ENCODE assay signal across 12 cellular contexts in the genomic region with DNA sequence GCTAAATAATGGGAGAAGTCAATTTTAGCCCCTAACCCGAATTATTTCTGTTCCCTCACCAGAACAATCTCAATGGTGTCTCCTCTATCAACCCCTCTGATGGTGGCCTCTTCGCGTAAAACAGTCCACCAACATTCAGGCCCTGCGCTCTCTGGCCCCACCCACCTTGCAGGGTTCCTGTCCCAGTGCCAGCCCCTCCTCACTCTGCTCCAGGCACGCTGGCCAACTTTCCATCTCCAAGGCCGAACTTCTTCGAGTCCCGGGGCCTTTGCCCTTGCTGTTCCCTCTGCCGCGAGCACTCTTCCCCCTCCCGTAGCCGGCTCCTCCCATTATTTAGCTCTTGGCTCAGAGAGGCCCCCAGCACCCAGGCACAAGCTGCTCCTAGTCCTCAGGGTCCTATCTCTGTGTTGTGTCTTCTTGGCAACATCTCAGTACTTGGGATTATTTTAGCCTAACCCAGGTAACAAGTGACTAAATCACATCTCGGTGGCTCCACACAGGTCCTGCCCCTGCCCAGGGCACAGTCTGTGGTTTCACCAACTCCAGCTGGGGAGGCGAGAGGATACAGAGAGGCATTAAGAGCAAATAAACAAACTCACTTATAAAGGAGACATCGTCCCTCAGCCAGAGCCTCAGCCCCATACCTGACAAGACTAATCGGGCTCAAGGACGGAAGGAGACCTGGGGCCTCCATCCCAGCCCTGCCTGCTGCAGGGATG. TPM values are rescaled to one million over a fixed set of nuclear protein-coding genes. Genes with fewer than 3 reads are reported as not detected.
DNase-seq lines count a peak whose midpoint lies in the region; ATAC-seq and TF ChIP-seq lines count a peak whose summit lies in the region.
"Had no signal": no experiment of that assay in that cellular context is flagged by ENCODE, and none has a peak within 500 bp of the region (broad histone marks: within the 10 kb centered on the region; RNA-seq: fewer than 3 reads in every experiment).

No MANE protein-coding gene starts in this region.

- no peak for TF ChIP-seq EP300 in gastroesophageal sphincter (IDR thresholded peaks at IDR 0.05)
- TF ChIP-seq EP300 in transverse colon (IDR thresholded peaks at IDR 0.05; ENCODE audit: low read depth), result no peak

- no peaks in the 10 kb centered on the region for H3K9me3 Mint-ChIP-seq in activated CD4-positive, alpha-beta memory T cell treated with anti-CD3 and anti-CD28 coated beads, Interleukin-2, amount 10 ng/mL, durations not matched to agents 7 days and 5 days
- H3K9me3 Mint-ChIP-seq: activated CD8-positive, alpha-beta T cell treated with anti-CD3 and anti-CD28 coated beads for 36 hours; activated T-cell treated with anti-CD3 and anti-CD28 coated beads, Interleukin-2, amount 50 U/mL, for 72 hours; endodermal cell; naive B cell had no signal

- H3K4me3 ChIP-seq in ACC112 (ENCODE audit: low read depth, low read length) (peak overlapping the region; percentile 49; the same call in 1 of the 2 replicates), NT2/D1 (ENCODE audit: insufficient read length, low read depth) (no peak overlapping the region), gastroesophageal sphincter (no peak overlapping the region), transverse colon (no peak overlapping the region)

- H3K27me3 ChIP-seq in ACC112 (ENCODE audit: insufficient read depth, low read length), result peaks cover 14% of the 10 kb centered on the region; the same call in 1 of the 2 replicates
- H3K27me3 ChIP-seq in NT2/D1 (ENCODE audit: insufficient read depth, insufficient read length), result no peaks in the 10 kb centered on the region
- H3K27me3 ChIP-seq in gastroesophageal sphincter, result peaks cover 6% of the 10 kb centered on the region
- no peaks in the 10 kb centered on the region for H3K27me3 ChIP-seq in transverse colon

- ATAC-seq in gastroesophageal sphincter, result peak; percentile 31

- POLR2A ChIA-PET in activated CD4-positive, alpha-beta memory T cell treated with anti-CD3 and anti-CD28 coated beads, Interleukin-2, amount 10 ng/mL, durations not matched to agents 7 days and 5 days (lab: Charles Lee), result interaction anchor here (0.8 kb wide), 1 partner anchor 328 kb away, joined by 3 read pairs; a partner anchor contains a TSS

- H3K9me3 ChIP-seq in NT2/D1 (ENCODE audit: insufficient read depth, low read length), result no peaks in the 10 kb centered on the region
- H3K9me3 ChIP-seq in gastroesophageal sphincter, result no peaks in the 10 kb centered on the region
- H3K9me3 ChIP-seq in transverse colon, result no peaks in the 10 kb centered on the region

- H3K9ac ChIP-seq in NT2/D1 (ENCODE audit: insufficient read length, low read depth), result peak overlapping the region; percentile 57

- in situ Hi-C loops in transverse colon (cut with MboI; ENCODE audit: low pct_ligation_motif_present in 1 of 4, low pct_unique_long_range_greater_than_20kb in 1 of 4, low sequenced_read_pairs in 3 of 4), result loop anchor here in 3 of 4 donors (25.0 kb wide), 2 partner anchors 370 to 545 kb away; no protein-coding TSS in a partner anchor

- H3K27ac ChIP-seq in ACC112 (ENCODE audit: low read depth, low read length) (no peak overlapping the region), gastroesophageal sphincter (no peak overlapping the region), transverse colon (no peak overlapping the region)

- no peak for TF ChIP-seq POLR2A in gastroesophageal sphincter (IDR thresholded peaks at IDR 0.05)
- no peak for TF ChIP-seq POLR2A in transverse colon (IDR thresholded peaks at IDR 0.05)

- no peak for DNase-seq in NT2/D1 (ENCODE audit: low read depth, low spot score)
- peak; percentile 36 for DNase-seq in mucosa of gallbladder (ENCODE audit: low spot score)
- no peak for DNase-seq in transverse colon
- no peak for DNase-seq in activated effector memory CD4-positive, alpha-beta T cell treated with anti-CD3 and anti-CD28 coated beads, Interleukin-2, amount 50 U/mL, for 16 hours
- DNase-seq in NCI-H446 (lab: John Stamatoyannopoulos, UW), result no peak
- DNase-seq in activated CD4-positive, alpha-beta memory T cell treated with anti-CD3 and anti-CD28 coated beads, Interleukin-2, amount 10 ng/mL, durations not matched to agents 7 days and 5 days, result no peak

- H3K27me3 Mint-ChIP-seq in activated CD4-positive, alpha-beta memory T cell treated with anti-CD3 and anti-CD28 coated beads, Interleukin-2, amount 10 ng/mL, durations not matched to agents 7 days and 5 days, result peaks cover 10% of the 10 kb centered on the region
- H3K27me3 Mint-ChIP-seq: activated CD8-positive, alpha-beta T cell treated with anti-CD3 and anti-CD28 coated beads for 36 hours had no signal

- H3K36me3 ChIP-seq in ACC112 (ENCODE audit: insufficient read depth, low read length) (no peaks in the 10 kb centered on the region), NT2/D1 (ENCODE audit: insufficient read depth, insufficient read length, low read length) (no peaks in the 10 kb centered on the region), gastroesophageal sphincter (no peaks in the 10 kb centered on the region), transverse colon (no peaks in the 10 kb centered on the region)

- H2AFZ ChIP-seq in ACC112 (ENCODE audit: low read length, unreplicated experiment), result no peak overlapping the region

- H3K27ac Mint-ChIP-seq in activated CD4-positive, alpha-beta memory T cell treated with anti-CD3 and anti-CD28 coated beads, Interleukin-2, amount 10 ng/mL, durations not matched to agents 7 days and 5 days, result no peak overlapping the region
- H3K27ac Mint-ChIP-seq: activated CD8-positive, alpha-beta T cell treated with anti-CD3 and anti-CD28 coated beads for 36 hours; activated T-cell treated with anti-CD3 and anti-CD28 coated beads, Interleukin-2, amount 50 U/mL, for 72 hours; endodermal cell had no signal

- H3K79me2 ChIP-seq in ACC112 (ENCODE audit: control insufficient read depth, insufficient read depth, low read length, unreplicated experiment), result no peaks in the 10 kb centered on the region

- TF ChIP-seq CTCF in gastroesophageal sphincter (IDR thresholded peaks at IDR 0.05) (no peak), transverse colon (IDR thresholded peaks at IDR 0.05) (no peak)

- H3K4me1 ChIP-seq in ACC112 (ENCODE audit: control insufficient read depth, insufficient read depth, low read length, unreplicated experiment) (no peaks in the 10 kb centered on the region), NT2/D1 (ENCODE audit: insufficient read depth, insufficient read length) (peaks cover 14% of the 10 kb centered on the region), gastroesophageal sphincter (peaks cover 0 to 18% (median 0%) of the 10 kb centered on the region in 3 donors), transverse colon (peaks cover 0 to 6% (median 0%) of the 10 kb centered on the region in 4 donors)

- intact Hi-C loops in transverse colon (cut with DNase I; ENCODE audit: low total_unique reads), result loop anchor here (5.0 to 10.0 kb wide), 2 partner anchors 362 to 555 kb away; no protein-coding TSS in a partner anchor

- CTCF ChIA-PET in activated CD4-positive, alpha-beta memory T cell treated with anti-CD3 and anti-CD28 coated beads, Interleukin-2, amount 10 ng/mL, durations not matched to agents 7 days and 5 days (lab: Charles Lee), result interaction anchor here (0.6 to 3.3 kb wide), 35 partner anchors 8 to 1486 kb away, joined by 3 to 46 read pairs (median 5); no protein-coding TSS in a partner anchor

- peaks cover 8% of the 10 kb centered on the region for H3K4me1 Mint-ChIP-seq in activated CD4-positive, alpha-beta memory T cell treated with anti-CD3 and anti-CD28 coated beads, Interleukin-2, amount 10 ng/mL, durations not matched to agents 7 days and 5 days
- H3K4me1 Mint-ChIP-seq: endodermal cell had no signal

- no peak overlapping the region for H3K4me3 Mint-ChIP-seq in activated CD4-positive, alpha-beta memory T cell treated with anti-CD3 and anti-CD28 coated beads, Interleukin-2, amount 10 ng/mL, durations not matched to agents 7 days and 5 days
- H3K4me3 Mint-ChIP-seq: activated CD8-positive, alpha-beta T cell treated with anti-CD3 and anti-CD28 coated beads for 36 hours; activated T-cell treated with anti-CD3 and anti-CD28 coated beads, Interleukin-2, amount 50 U/mL, for 72 hours; endodermal cell had no signal

- WGBS in gastroesophageal sphincter (ENCODE audit: low coverage in 1 of 2), 2 donors, result 22 to 54% methylated on average over 4 to 12 of the region's 17 CpGs
- WGBS in transverse colon (ENCODE audit: low coverage in 1 of 2), 2 donors, result 47 to 57% methylated on average over 7 to 17 of the region's 17 CpGs

- H3K36me3 Mint-ChIP-seq in activated CD4-positive, alpha-beta memory T cell treated with anti-CD3 and anti-CD28 coated beads, Interleukin-2, amount 10 ng/mL, durations not matched to agents 7 days and 5 days (ENCODE audit: low read depth), result no peaks in the 10 kb centered on the region
- H3K36me3 Mint-ChIP-seq: naive B cell had no signal

RNA-seq across cellular contexts. Expression of a gene that starts 19.6 kb away (rescaled TPM):
- total RNA-seq in gastroesophageal sphincter, result 100 to 1,000 TPM in 1 of 4 donors, 10 to 100 TPM in 3; 49.5 to 104 (median 61.7) TPM
- total RNA-seq in mucosa of gallbladder, result 49.8 TPM
- total RNA-seq in transverse colon, result 10 to 100 TPM; 24.0 to 43.0 (median 31.8) TPM
- 100 to 1,000 TPM in 1 of 2 experiments, 10 to 100 TPM in 1; 99.8 to 100 TPM for total RNA-seq in activated CD4-positive, alpha-beta memory T cell treated with anti-CD3 and anti-CD28 coated beads, Interleukin-2, amount 10 ng/mL, durations not matched to agents 7 days and 5 days
